In the genomic region with DNA sequence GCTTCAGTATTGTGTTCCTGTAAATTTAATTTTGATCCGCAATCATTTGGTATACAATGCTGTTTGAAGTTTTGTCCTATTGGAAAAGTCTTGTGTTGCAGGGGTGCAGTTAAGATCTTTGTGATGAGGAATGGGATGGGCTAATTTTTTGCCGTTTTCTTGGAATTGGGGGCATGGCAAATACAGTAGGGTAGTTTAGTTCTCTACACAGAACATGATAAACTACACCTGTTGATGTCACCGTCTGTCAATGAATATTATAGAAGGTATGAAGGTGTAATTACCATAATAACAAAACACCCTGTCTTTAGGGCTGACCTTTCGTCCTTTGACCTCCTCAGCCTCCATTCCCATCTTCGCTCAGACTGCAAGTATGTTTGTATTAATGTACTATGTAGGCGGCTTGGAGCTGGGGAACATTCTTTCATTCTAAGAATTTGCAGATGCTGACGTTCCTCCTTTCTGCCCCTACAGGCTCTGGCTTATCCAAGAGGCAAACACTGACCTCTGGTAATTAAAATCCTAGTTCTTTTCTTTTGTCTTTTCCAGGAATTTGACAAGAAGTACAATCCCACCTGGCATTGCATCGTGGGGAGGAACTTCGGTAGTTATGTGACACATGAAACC, we compare ENCODE assay signal across 8 cellular contexts. TPM values are rescaled to one million over a fixed set of nuclear protein-coding genes. Genes with fewer than 3 reads are reported as not detected.
A peak's percentile ranks its signal among the peaks of the same experiment; 100 is the strongest.
DNase-seq lines count a peak whose midpoint lies in the region; ATAC-seq and TF ChIP-seq lines count a peak whose summit lies in the region.

No MANE protein-coding gene starts in this region.

- H3K4me3 ChIP-seq in AG04450 (ENCODE audit: low read depth, low read length) (peak overlapping the region; percentile 87), IMR-90 (ENCODE audit: insufficient read depth, low read depth, low read length) (peak overlapping the region; percentile 76), muscle layer of duodenum (ENCODE audit: low read depth in 1 of 2, low read length in 2 of 2) (peak overlapping the region; percentile 94 to 98)

- no peak overlapping the region for H2BK5ac ChIP-seq in IMR-90 (ENCODE audit: low read depth, low read length, poor library complexity, severe bottlenecking)

- no peak overlapping the region for H2BK15ac ChIP-seq in IMR-90 (ENCODE audit: low read depth, low read length)

- peak overlapping the region; percentile 70; the same call in 1 of the 2 replicates for H3K9ac ChIP-seq in IMR-90 (ENCODE audit: low read depth, low read length)

- ATAC-seq in IMR-90 (ENCODE audit: low read depth) (peak; percentile 4; the same call in 1 of the 2 replicates), HG03432 (IDR thresholded peaks at IDR 0.05; ENCODE audit: unreplicated experiment) (no peak)

- H3K9me3 Mint-ChIP-seq in chondrocyte (ENCODE audit: low read depth): no peaks in the 10 kb centered on the region

- H2AK9ac ChIP-seq in IMR-90 (replicated peaks; ENCODE audit: low read depth, low read length, poor library complexity): no peak overlapping the region

- no peak overlapping the region for H4K8ac ChIP-seq in IMR-90 (ENCODE audit: low read depth in 2 of 2, low read length in 2 of 2)

- peaks cover 38% of the 10 kb centered on the region for H3K4me1 Mint-ChIP-seq in chondrocyte (ENCODE audit: low read depth)

- peak overlapping the region; percentile 47; the same call in 1 of the 2 replicates for H3K23ac ChIP-seq in IMR-90 (ENCODE audit: low read depth, low read length)

- peaks cover 10% of the 10 kb centered on the region for H3K36me3 Mint-ChIP-seq in chondrocyte (ENCODE audit: low read depth)

- no peak overlapping the region for H3K56ac ChIP-seq in IMR-90 (ENCODE audit: extremely low read depth, insufficient read depth, low read length)

- no peaks in the 10 kb centered on the region for H3K9me3 ChIP-seq in AG04450 (ENCODE audit: control insufficient read depth, insufficient read depth, low read length)
- no peaks in the 10 kb centered on the region for H3K9me3 ChIP-seq in IMR-90 (ENCODE audit: control insufficient read depth, insufficient read depth, low read length)
- no peaks in the 10 kb centered on the region for H3K9me3 ChIP-seq in muscle layer of duodenum (ENCODE audit: control insufficient read depth in 1 of 2, low read length in 2 of 2)

- H2AK5ac ChIP-seq in IMR-90 (ENCODE audit: low read depth, low read length): no peak overlapping the region

- no peak overlapping the region; the same call in 1 of the 2 replicates for H3K14ac ChIP-seq in IMR-90 (replicated peaks; ENCODE audit: low read depth, low read length)

- H4K5ac ChIP-seq in IMR-90 (ENCODE audit: low read depth, low read length): no peak overlapping the region

- peak overlapping the region; percentile 93 for H3K27ac Mint-ChIP-seq in chondrocyte (ENCODE audit: unreplicated experiment)

- CTCF ChIA-PET in AG04450 (lab: Charles Lee) (interaction anchor here (1.0 to 2.8 kb wide), 4 partner anchors 28 to 40 kb away, joined by 4 to 10 read pairs (median 7); a partner anchor contains a TSS), IMR-90 (lab: Yijun Ruan, JAX) (interaction anchor here (0.6 kb wide), 1 partner anchor 74 kb away, joined by 6 read pairs; no protein-coding TSS in a partner anchor)

- intact Hi-C loops in IMR-90 (cut with micrococcal nuclease): loop anchor here (2.0 kb wide), 1 partner anchor 31 kb away; a partner anchor contains a TSS

- peaks cover 1% of the 10 kb centered on the region for H3K4me1 ChIP-seq in IMR-90 (ENCODE audit: control insufficient read depth, insufficient read depth, low read length)
- H3K4me1 ChIP-seq in muscle layer of duodenum (ENCODE audit: control insufficient read depth in 1 of 2, insufficient read depth in 2 of 2, low read length in 2 of 2): peaks cover 11 to 26% of the 10 kb centered on the region in 2 donors

- H3K27me3 ChIP-seq in AG04450 (ENCODE audit: control insufficient read depth, insufficient read depth, low read length) (no peaks in the 10 kb centered on the region), IMR-90 (ENCODE audit: control insufficient read depth, insufficient read depth, low read length) (no peaks in the 10 kb centered on the region), muscle layer of duodenum (ENCODE audit: low read depth, low read length) (no peaks in the 10 kb centered on the region)

- H3K9me1 ChIP-seq in IMR-90 (ENCODE audit: insufficient read depth, low read length): no peaks in the 10 kb centered on the region

- in situ Hi-C loops in IMR-90 (cut with MboI; ENCODE audit: low sequenced_read_pairs): no loop called here

- H3K27me3 Mint-ChIP-seq in chondrocyte (ENCODE audit: low read depth): no peaks in the 10 kb centered on the region

- H3K36me3 ChIP-seq in IMR-90 (ENCODE audit: control insufficient read depth, insufficient read depth, low read length) (peaks cover 10% of the 10 kb centered on the region), muscle layer of duodenum (ENCODE audit: control insufficient read depth in 1 of 2, insufficient read depth in 2 of 2, low read length in 2 of 2) (peaks cover 8 to 14% of the 10 kb centered on the region in 2 donors)

- peak overlapping the region; percentile 95 for H3K4me2 ChIP-seq in IMR-90 (ENCODE audit: low read depth, low read length)

- H3K4ac ChIP-seq in IMR-90 (ENCODE audit: low read depth, low read length): no peak overlapping the region

- peak overlapping the region; percentile 93 for H3K4me3 Mint-ChIP-seq in chondrocyte (ENCODE audit: unreplicated experiment)

- TF ChIP-seq CTCF in AG04450 (IDR thresholded peaks at IDR 0.05; ENCODE audit: low read depth, low read length) (no peak), IMR-90 (conservative IDR thresholded peaks at IDR 0.05; ENCODE audit: low read depth, low read length) (no peak), chondrocyte (IDR thresholded peaks at IDR 0.05) (no peak)

- 20% methylated on average over 2 of the region's 9 CpGs; no CpG with 5 or more reads in 1 of the 2 experiments for WGBS in IMR-90 (ENCODE audit: extremely low coverage in 2 of 2, insufficient read length in 1 of 2), 2 experiments

- dilution Hi-C loops in IMR-90 (cut with HindIII; ENCODE audit: low sequenced_read_pairs, unreplicated experiment): no loop called here

- H4K20me1 ChIP-seq in IMR-90 (ENCODE audit: insufficient read depth, low read length): peaks cover 27% of the 10 kb centered on the region

- no peak overlapping the region for H4K91ac ChIP-seq in IMR-90 (ENCODE audit: insufficient read depth, low read depth, low read length)

- POLR2A ChIA-PET in AG04450 (lab: Yijun Ruan, JAX) (interaction anchor here (0.9 to 1.9 kb wide), 2 partner anchors 29 to 31 kb away, joined by 6 to 10 read pairs; a partner anchor contains a TSS), IMR-90 (lab: Charles Lee; ENCODE audit: unreplicated experiment) (no interaction called here)

- H3K79me1 ChIP-seq in IMR-90 (ENCODE audit: low read depth in 1 of 2, low read length in 2 of 2): peaks cover 10 to 35% of the 10 kb centered on the region in 2 experiments

- no peak for TF ChIP-seq RAD21 in IMR-90 (IDR thresholded peaks at IDR 0.05; ENCODE audit: low read length)

- TF ChIP-seq POLR2A in IMR-90 (IDR thresholded peaks at IDR 0.05; ENCODE audit: low read depth, low read length): no peak

- no peak overlapping the region for H2BK120ac ChIP-seq in IMR-90 (ENCODE audit: low read depth, low read length)

- H3K27ac ChIP-seq in AG04450 (ENCODE audit: low read depth, low read length) (no peak overlapping the region), IMR-90 (ENCODE audit: insufficient read depth, low read length) (no peak overlapping the region), muscle layer of duodenum (ENCODE audit: low read length) (peak overlapping the region; percentile 84)

- H2AFZ ChIP-seq in IMR-90 (replicated peaks; ENCODE audit: low read length, poor library complexity): no peak overlapping the region

- DNase-seq in AG04450 (ENCODE audit: low read depth, low spot score) (no peak), IMR-90 (peak; percentile 41), chondrocyte (ENCODE audit: low spot score) (no peak), NCI-H345 (lab: John Stamatoyannopoulos, UW) (no peak), epidermal melanocyte (ENCODE audit: insufficient read length, low spot score) (no peak)
- DNase-seq in stimulated activated naive CD4-positive, alpha-beta T cell treated with Interleukin-2 at 50 U/mL for 16 hours (lab: John Stamatoyannopoulos, UW): no peak

- H3K18ac ChIP-seq in IMR-90 (ENCODE audit: low read depth, low read length): no peak overlapping the region

- BruUV-seq in IMR-90 (replicated peaks; lab: Mats Ljungman, UMichigan): no TSS peak

- H2BK20ac ChIP-seq in IMR-90 (ENCODE audit: low read depth, low read length): no peak overlapping the region

RNA-seq across cellular contexts. Expression of a gene that starts 1.7 kb away (rescaled TPM):
- polyA plus RNA-seq in AG04450 (2011; rRNA removed) (649 and 720 TPM in 2 replicates), IMR-90 (2012; rRNA removed) (627 and 663 TPM in 2 replicates)
- polyA minus RNA-seq in AG04450 (2011; rRNA and poly(A)+ RNA removed): 136 and 155 TPM in 2 replicates
- total RNA-seq in IMR-90 (2012; rRNA removed) (696 and 709 TPM in 2 replicates), chondrocyte (317 to 550 TPM (median 322 TPM) in 3 replicates)
- polyA plus RNA-seq in IMR-90 (2012; cell fraction: cytosol; rRNA removed): 559 and 576 TPM in 2 replicates
- polyA plus RNA-seq in IMR-90 (2012; cell fraction: nucleus; rRNA removed; ENCODE audit: low replicate concordance): 164 and 313 TPM in 2 replicates

RNA-seq across cellular contexts. Expression of a gene that starts 28.1 kb away (rescaled TPM):
- polyA plus RNA-seq in AG04450 (2011; rRNA removed): 127 and 154 TPM in 2 replicates
- polyA minus RNA-seq in AG04450 (2011; rRNA and poly(A)+ RNA removed): 53.9 and 62.0 TPM in 2 replicates
- 102 and 196 TPM in 2 replicates for total RNA-seq in IMR-90 (2012; rRNA removed)
- polyA plus RNA-seq in IMR-90 (2012; rRNA removed): 132 and 143 TPM in 2 replicates
- 145 and 193 TPM in 2 replicates for polyA plus RNA-seq in IMR-90 (2012; cell fraction: cytosol; rRNA removed)
- 100 and 179 TPM in 2 replicates for polyA plus RNA-seq in IMR-90 (2012; cell fraction: nucleus; rRNA removed; ENCODE audit: low replicate concordance)
- 108 to 150 TPM (median 113 TPM) in 3 replicates for total RNA-seq in chondrocyte

RNA-seq across cellular contexts. Expression of a gene that starts 31.3 kb away (rescaled TPM):
- 36.2 and 47.1 TPM in 2 replicates for polyA plus RNA-seq in AG04450 (2011; rRNA removed)
- 11.9 and 15.8 TPM in 2 replicates for polyA minus RNA-seq in AG04450 (2011; rRNA and poly(A)+ RNA removed)
- 25.1 and 29.4 TPM in 2 replicates for total RNA-seq in IMR-90 (2012; rRNA removed)
- 17.3 and 21.6 TPM in 2 replicates for polyA plus RNA-seq in IMR-90 (2012; rRNA removed)
- 7.9 and 8.7 TPM in 2 replicates for polyA plus RNA-seq in IMR-90 (2012; cell fraction: cytosol; rRNA removed)
- 5.4 and 34.4 TPM in 2 replicates for polyA plus RNA-seq in IMR-90 (2012; cell fraction: nucleus; rRNA removed; ENCODE audit: low replicate concordance)
- total RNA-seq in chondrocyte: 16.2 to 22.9 TPM (median 19.8 TPM) in 3 replicates

RNA-seq across cellular contexts. Expression of a gene that starts 36.5 kb away (rescaled TPM):
- polyA plus RNA-seq in AG04450 (2011; rRNA removed) (101 and 105 TPM in 2 replicates), IMR-90 (2012; rRNA removed) (65.2 and 95.0 TPM in 2 replicates)
- polyA minus RNA-seq in AG04450 (2011; rRNA and poly(A)+ RNA removed): 198 and 209 TPM in 2 replicates
- total RNA-seq in IMR-90 (2012; rRNA removed) (43.0 and 44.4 TPM in 2 replicates), chondrocyte (136 to 138 TPM (median 136 TPM) in 3 replicates)
- 51.9 and 101 TPM in 2 replicates for polyA plus RNA-seq in IMR-90 (2012; cell fraction: cytosol; rRNA removed)
- 113 and 212 TPM in 2 replicates for polyA plus RNA-seq in IMR-90 (2012; cell fraction: nucleus; rRNA removed; ENCODE audit: low replicate concordance)

RNA-seq across cellular contexts. Expression of a gene that starts 51.4 kb away (rescaled TPM):
- polyA plus RNA-seq in AG04450 (2011; rRNA removed) (20.6 and 25.9 TPM in 2 replicates), IMR-90 (2012; rRNA removed) (7.6 and 8.7 TPM in 2 replicates)
- polyA minus RNA-seq in AG04450 (2011; rRNA and poly(A)+ RNA removed): 26.1 and 31.7 TPM in 2 replicates
- total RNA-seq in IMR-90 (2012; rRNA removed) (15.6 and 16.5 TPM in 2 replicates), chondrocyte (17.6 to 18.8 TPM (median 18.0 TPM) in 3 replicates)
- 3.9 and 5.5 TPM in 2 replicates for polyA plus RNA-seq in IMR-90 (2012; cell fraction: cytosol; rRNA removed)
- polyA plus RNA-seq in IMR-90 (2012; cell fraction: nucleus; rRNA removed; ENCODE audit: low replicate concordance): 5.0 and 12.8 TPM in 2 replicates
